22 cellular contexts compared by ENCODE assay signal in genomic region chr14:78314484-78314883, GRCh38.
A peak's percentile ranks its signal among the peaks of the same experiment; 100 is the strongest.
DNase-seq lines count a peak whose midpoint lies in the region; ATAC-seq and TF ChIP-seq lines count a peak whose summit lies in the region.
"Had no signal": no experiment of that assay in that cellular context is flagged by ENCODE, and none has a peak within 500 bp of the region (broad histone marks: within the 10 kb centered on the region; RNA-seq: fewer than 3 reads in every experiment).

No MANE protein-coding gene starts in this region.

- intact Hi-C loops in Caco-2 (cut with micrococcal nuclease; ENCODE audit: unreplicated experiment), result no loop called here

- H3K4ac ChIP-seq in mesendoderm (ENCODE audit: low read depth, low read length), result no peak overlapping the region

- H4K8ac ChIP-seq in mesendoderm (ENCODE audit: low read depth, low read length), result no peak overlapping the region

- H2BK15ac ChIP-seq in mesendoderm (replicated peaks; ENCODE audit: low read depth), result no peak overlapping the region

- peaks cover 32% of the 10 kb centered on the region for H3K4me1 Mint-ChIP-seq in WTC11
- no peaks in the 10 kb centered on the region for H3K4me1 Mint-ChIP-seq in endothelial cell (ENCODE audit: unreplicated experiment)
- no peaks in the 10 kb centered on the region for H3K4me1 Mint-ChIP-seq in Caco-2 (ENCODE audit: low read depth, unreplicated experiment)
- H3K4me1 Mint-ChIP-seq: CD8-positive, alpha-beta memory T cell had no signal

- H3K36me3 ChIP-seq in mesendoderm (ENCODE audit: control insufficient read depth, insufficient read depth, low read length) (no peaks in the 10 kb centered on the region), Caco-2 (ENCODE audit: control insufficient read depth, insufficient read depth, low read length) (no peaks in the 10 kb centered on the region)
- H3K36me3 ChIP-seq: BE2C; BLaER1 treated with 17β-estradiol and CSF1 and Interleukin-3, amounts not matched to agents 10 nM and 100 nM had no signal

- H3K9me3 ChIP-seq in Caco-2, result no peaks in the 10 kb centered on the region
- H3K9me3 ChIP-seq: A549; BE2C; BLaER1 treated with 17β-estradiol and CSF1 and Interleukin-3, amounts not matched to agents 10 nM and 100 nM had no signal

- H2BK5ac ChIP-seq in mesendoderm (ENCODE audit: low read length), result no peak overlapping the region

- no peak overlapping the region for H3K4me2 ChIP-seq in mesendoderm (ENCODE audit: low read length)
- H3K4me2 ChIP-seq: A549 had no signal

- H3K27me3 ChIP-seq in mesendoderm (ENCODE audit: insufficient read depth, low read length, poor library complexity) (no peaks in the 10 kb centered on the region), Caco-2 (replicated peaks; ENCODE audit: control insufficient read depth, insufficient read depth, low read length) (no peaks in the 10 kb centered on the region)
- H3K27me3 ChIP-seq: BE2C; BLaER1 treated with 17β-estradiol and CSF1 and Interleukin-3, amounts not matched to agents 10 nM and 100 nM had no signal

- CTCF ChIA-PET in WTC11 (lab: Charles Lee), result interaction anchor here (1.4 kb wide), 1 partner anchor 292 kb away, joined by 3 read pairs; no protein-coding TSS in a partner anchor
- CTCF ChIA-PET in Caco-2 (lab: Charles Lee), result interaction anchor here (0.7 kb wide), 1 partner anchor 55 kb away, joined by 13 read pairs; no protein-coding TSS in a partner anchor

- peak; percentile 41 for DNase-seq in NCI-H69 (lab: John Stamatoyannopoulos, UW)
- no peak for DNase-seq in WTC11 (ENCODE audit: low spot score)
- DNase-seq in mesendoderm, result no peak
- DNase-seq in NCI-H187 (lab: John Stamatoyannopoulos, UW), result no peak
- no peak for DNase-seq in stimulated activated CD8-positive, alpha-beta memory T cell treated with anti-CD3 and anti-CD28 coated beads, Interleukin-4, amount 100 ng/mL, for 48 hours
- DNase-seq in endothelial cell (ENCODE audit: low spot score), result no peak
- no peak for DNase-seq in Caco-2
- DNase-seq: 8988T; ACHN; AML-193; BE2C; Calu3; CD4-positive, alpha-beta T cell; CD8-positive, alpha-beta memory T cell; DMS53; DMS79 treated with DMSO at 0.1 percent for 48 hours; GF-D8; H7; HCEC 1CT had no signal

- no peaks in the 10 kb centered on the region for H3K79me1 ChIP-seq in mesendoderm (ENCODE audit: low read length)

- H3K27ac Mint-ChIP-seq in WTC11, result no peak overlapping the region
- no peak overlapping the region for H3K27ac Mint-ChIP-seq in endothelial cell (ENCODE audit: unreplicated experiment)
- no peak overlapping the region for H3K27ac Mint-ChIP-seq in Caco-2 (ENCODE audit: unreplicated experiment)
- H3K27ac Mint-ChIP-seq: CD14-positive monocyte; CD4-positive, alpha-beta T cell had no signal

- no peak for TF ChIP-seq CTCF in WTC11 (IDR thresholded peaks at IDR 0.05)
- TF ChIP-seq CTCF in endothelial cell (IDR thresholded peaks at IDR 0.05; ENCODE audit: unreplicated experiment), result no peak
- TF ChIP-seq CTCF in Caco-2 (IDR thresholded peaks at IDR 0.05; ENCODE audit: insufficient read depth in 1 of 2, low read depth in 1 of 2, low read length in 1 of 2, severe bottlenecking in 1 of 2, unreplicated experiment in 1 of 2), result no peak

- no peak overlapping the region for H2BK120ac ChIP-seq in mesendoderm (ENCODE audit: low read depth, low read length)

- peak overlapping the region; percentile 44 for H3K56ac ChIP-seq in mesendoderm (ENCODE audit: low read length)

- WGBS in mesendoderm (ENCODE audit: extremely low coverage, insufficient coverage, low lambda C conversion rate), result no CpG with 5 or more reads among the region's 4 CpGs

- POLR2A ChIA-PET in WTC11 (lab: Charles Lee), result no interaction called here
- POLR2A ChIA-PET in Caco-2 (lab: Charles Lee), result no interaction called here

- H3K23ac ChIP-seq in mesendoderm (ENCODE audit: low read length), result no peak overlapping the region

- BruUV-seq in Caco-2 (replicated peaks; lab: Mats Ljungman, UMichigan), result no TSS peak

- peaks cover 24% of the 10 kb centered on the region for H3K4me1 ChIP-seq in mesendoderm (ENCODE audit: control insufficient read depth, low read depth, low read length)
- no peaks in the 10 kb centered on the region for H3K4me1 ChIP-seq in Caco-2
- H3K4me1 ChIP-seq: A549, BE2C had no signal

- no peak overlapping the region for H3K9ac ChIP-seq in mesendoderm (ENCODE audit: low read length)
- H3K9ac ChIP-seq: BLaER1 treated with 17β-estradiol and CSF1 and Interleukin-3, amounts not matched to agents 10 nM and 100 nM had no signal

- no peak overlapping the region for H2AK5ac ChIP-seq in mesendoderm (ENCODE audit: low read length)

- no peak overlapping the region for H3K27ac ChIP-seq in mesendoderm (ENCODE audit: low read depth, low read length)
- H3K27ac ChIP-seq: A549; BLaER1 treated with 17β-estradiol and CSF1 and Interleukin-3, amounts not matched to agents 10 nM and 100 nM had no signal

- H3K36me3 Mint-ChIP-seq in WTC11 (no peaks in the 10 kb centered on the region), endothelial cell (ENCODE audit: low read depth, unreplicated experiment) (no peaks in the 10 kb centered on the region), Caco-2 (ENCODE audit: insufficient read depth, unreplicated experiment) (no peaks in the 10 kb centered on the region)
- H3K36me3 Mint-ChIP-seq: CD14-positive monocyte; CD8-positive, alpha-beta memory T cell had no signal

- H3K4me3 ChIP-seq in mesendoderm (ENCODE audit: low read length) (no peak overlapping the region), Caco-2 (ENCODE audit: low read depth, low read length) (no peak overlapping the region)
- H3K4me3 ChIP-seq: A549; BLaER1 treated with 17β-estradiol and CSF1 and Interleukin-3, amounts not matched to agents 10 nM and 100 nM had no signal

- H3K27me3 Mint-ChIP-seq in WTC11 (ENCODE audit: low read depth) (no peaks in the 10 kb centered on the region), endothelial cell (ENCODE audit: unreplicated experiment) (peaks cover 2% of the 10 kb centered on the region), Caco-2 (ENCODE audit: insufficient read depth, unreplicated experiment) (peaks cover 14% of the 10 kb centered on the region)

- H3K4me3 Mint-ChIP-seq in WTC11 (no peak overlapping the region), endothelial cell (ENCODE audit: unreplicated experiment) (no peak overlapping the region), Caco-2 (ENCODE audit: unreplicated experiment) (no peak overlapping the region)
- H3K4me3 Mint-ChIP-seq: CD14-positive monocyte; CD4-positive, alpha-beta T cell; CD8-positive, alpha-beta memory T cell had no signal

- H4K5ac ChIP-seq in mesendoderm (ENCODE audit: low read length), result no peak overlapping the region

- no peaks in the 10 kb centered on the region for H3K9me3 Mint-ChIP-seq in WTC11
- no peaks in the 10 kb centered on the region for H3K9me3 Mint-ChIP-seq in endothelial cell (ENCODE audit: unreplicated experiment)
- no peaks in the 10 kb centered on the region for H3K9me3 Mint-ChIP-seq in Caco-2 (ENCODE audit: unreplicated experiment)
- H3K9me3 Mint-ChIP-seq: CD4-positive, alpha-beta T cell had no signal

- peak overlapping the region; percentile 1 for H3K18ac ChIP-seq in mesendoderm (ENCODE audit: low read length)

- peak; percentile 57 for ATAC-seq in WTC11
- ATAC-seq: A549 had no signal

- no peaks in the 10 kb centered on the region for H3K79me2 ChIP-seq in mesendoderm (ENCODE audit: control insufficient read depth, insufficient read depth, low read length)

TF ChIP-seq in WTC11, 78 proteins besides CTCF, POLR2A, EP300 and RAD21:
- TF ChIP-seq ZNF512 (CRISPR knock-in tag; IDR thresholded peaks at IDR 0.05; ENCODE audit: borderline replicate concordance), result peak; percentile 33; the same call in 1 of the 2 replicates
- no peak for TF ChIP-seq ZNF281 (CRISPR knock-in tag; IDR thresholded peaks at IDR 0.05)
